In genomic region chr12:49974677-49975369, GRCh38 we compare ENCODE assay signal across 1 cellular context.
TF ChIP-seq lines count a peak whose summit lies in the region.

No MANE protein-coding gene starts in this region.

TF ChIP-seq in HepG2, 621 proteins besides CTCF, POLR2A, EP300 and RAD21:
- no peak for TF ChIP-seq NONO (IDR thresholded peaks at IDR 0.05)
- TF ChIP-seq NONO (CRISPR knock-in tag; conservative IDR thresholded peaks at IDR 0.05): 0 out of 2 replicates have a peak, but pooled peaks have one; percentile 14
- no peak for TF ChIP-seq SP1 (IDR thresholded peaks at IDR 0.05)
- TF ChIP-seq SP1 (CRISPR knock-in tag; IDR thresholded peaks at IDR 0.05): no peak
- TF ChIP-seq RARG (CRISPR knock-in tag; IDR thresholded peaks at IDR 0.05; ENCODE audit: low read depth): no peak
- TF ChIP-seq SALL1 (CRISPR knock-in tag; IDR thresholded peaks at IDR 0.05): 0 out of 2 replicates have a peak, but pooled peaks have one; percentile 31
- TF ChIP-seq, protein P1, sequence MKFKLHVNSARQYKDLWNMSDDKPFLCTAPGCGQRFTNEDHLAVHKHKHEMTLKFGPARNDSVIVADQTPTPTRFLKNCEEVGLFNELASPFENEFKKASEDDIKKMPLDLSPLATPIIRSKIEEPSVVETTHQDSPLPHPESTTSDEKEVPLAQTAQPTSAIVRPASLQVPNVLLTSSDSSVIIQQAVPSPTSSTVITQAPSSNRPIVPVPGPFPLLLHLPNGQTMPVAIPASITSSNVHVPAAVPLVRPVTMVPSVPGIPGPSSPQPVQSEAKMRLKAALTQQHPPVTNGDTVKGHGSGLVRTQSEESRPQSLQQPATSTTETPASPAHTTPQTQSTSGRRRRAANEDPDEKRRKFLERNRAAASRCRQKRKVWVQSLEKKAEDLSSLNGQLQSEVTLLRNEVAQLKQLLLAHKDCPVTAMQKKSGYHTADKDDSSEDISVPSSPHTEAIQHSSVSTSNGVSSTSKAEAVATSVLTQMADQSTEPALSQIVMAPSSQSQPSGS (CRISPR knock-in tag; IDR thresholded peaks at IDR 0.05): 0 out of 2 replicates have a peak, but pooled peaks have one; percentile 17
- TF ChIP-seq ZNF564 (CRISPR knock-in tag; IDR thresholded peaks at IDR 0.05): 0 out of 2 replicates have a peak, but pooled peaks have one; percentile 10
- no peak for TF ChIP-seq GATAD2A (CRISPR knock-in tag; IDR thresholded peaks at IDR 0.05)
- no peak for TF ChIP-seq NFE2L1 (CRISPR knock-in tag; IDR thresholded peaks at IDR 0.05; ENCODE audit: borderline replicate concordance)
- TF ChIP-seq, protein P2, sequence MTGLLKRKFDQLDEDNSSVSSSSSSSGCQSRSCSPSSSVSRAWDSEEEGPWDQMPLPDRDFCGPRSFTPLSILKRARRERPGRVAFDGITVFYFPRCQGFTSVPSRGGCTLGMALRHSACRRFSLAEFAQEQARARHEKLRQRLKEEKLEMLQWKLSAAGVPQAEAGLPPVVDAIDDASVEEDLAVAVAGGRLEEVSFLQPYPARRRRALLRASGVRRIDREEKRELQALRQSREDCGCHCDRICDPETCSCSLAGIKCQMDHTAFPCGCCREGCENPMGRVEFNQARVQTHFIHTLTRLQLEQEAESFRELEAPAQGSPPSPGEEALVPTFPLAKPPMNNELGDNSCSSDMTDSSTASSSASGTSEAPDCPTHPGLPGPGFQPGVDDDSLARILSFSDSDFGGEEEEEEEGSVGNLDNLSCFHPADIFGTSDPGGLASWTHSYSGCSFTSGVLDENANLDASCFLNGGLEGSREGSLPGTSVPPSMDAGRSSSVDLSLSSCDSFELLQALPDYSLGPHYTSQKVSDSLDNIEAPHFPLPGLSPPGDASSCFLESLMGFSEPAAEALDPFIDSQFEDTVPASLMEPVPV (CRISPR knock-in tag; IDR thresholded peaks at IDR 0.05): no peak
- TF ChIP-seq, protein P3, sequence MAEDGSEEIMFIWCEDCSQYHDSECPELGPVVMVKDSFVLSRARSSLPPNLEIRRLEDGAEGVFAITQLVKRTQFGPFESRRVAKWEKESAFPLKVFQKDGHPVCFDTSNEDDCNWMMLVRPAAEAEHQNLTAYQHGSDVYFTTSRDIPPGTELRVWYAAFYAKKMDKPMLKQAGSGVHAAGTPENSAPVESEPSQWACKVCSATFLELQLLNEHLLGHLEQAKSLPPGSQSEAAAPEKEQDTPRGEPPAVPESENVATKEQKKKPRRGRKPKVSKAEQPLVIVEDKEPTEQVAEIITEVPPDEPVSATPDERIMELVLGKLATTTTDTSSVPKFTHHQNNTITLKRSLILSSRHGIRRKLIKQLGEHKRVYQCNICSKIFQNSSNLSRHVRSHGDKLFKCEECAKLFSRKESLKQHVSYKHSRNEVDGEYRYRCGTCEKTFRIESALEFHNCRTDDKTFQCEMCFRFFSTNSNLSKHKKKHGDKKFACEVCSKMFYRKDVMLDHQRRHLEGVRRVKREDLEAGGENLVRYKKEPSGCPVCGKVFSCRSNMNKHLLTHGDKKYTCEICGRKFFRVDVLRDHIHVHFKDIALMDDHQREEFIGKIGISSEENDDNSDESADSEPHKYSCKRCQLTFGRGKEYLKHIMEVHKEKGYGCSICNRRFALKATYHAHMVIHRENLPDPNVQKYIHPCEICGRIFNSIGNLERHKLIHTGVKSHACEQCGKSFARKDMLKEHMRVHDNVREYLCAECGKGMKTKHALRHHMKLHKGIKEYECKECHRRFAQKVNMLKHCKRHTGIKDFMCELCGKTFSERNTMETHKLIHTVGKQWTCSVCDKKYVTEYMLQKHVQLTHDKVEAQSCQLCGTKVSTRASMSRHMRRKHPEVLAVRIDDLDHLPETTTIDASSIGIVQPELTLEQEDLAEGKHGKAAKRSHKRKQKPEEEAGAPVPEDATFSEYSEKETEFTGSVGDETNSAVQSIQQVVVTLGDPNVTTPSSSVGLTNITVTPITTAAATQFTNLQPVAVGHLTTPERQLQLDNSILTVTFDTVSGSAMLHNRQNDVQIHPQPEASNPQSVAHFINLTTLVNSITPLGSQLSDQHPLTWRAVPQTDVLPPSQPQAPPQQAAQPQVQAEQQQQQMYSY (CRISPR knock-in tag; IDR thresholded peaks at IDR 0.05): peak; percentile 89
- 0 out of 2 replicates have a peak, but pooled peaks have one; percentile 40 for TF ChIP-seq EED (CRISPR knock-in tag; IDR thresholded peaks at IDR 0.05)
- 0 out of 2 replicates have a peak, but pooled peaks have one; percentile 7 for TF ChIP-seq WIZ (CRISPR knock-in tag; IDR thresholded peaks at IDR 0.05)
- no peak for TF ChIP-seq JDP2 (CRISPR knock-in tag; IDR thresholded peaks at IDR 0.05; ENCODE audit: borderline replicate concordance)
- no peak for TF ChIP-seq ZNF550 (CRISPR knock-in tag; IDR thresholded peaks at IDR 0.05; ENCODE audit: borderline replicate concordance)
